ENCODE assay signal across 18 cellular contexts in genomic region chr1:67110352-67110751, GRCh38. TPM values are rescaled to one million over a fixed set of nuclear protein-coding genes. Genes with fewer than 3 reads are reported as not detected.
DNase-seq lines count a peak whose midpoint lies in the region; ATAC-seq and TF ChIP-seq lines count a peak whose summit lies in the region.
"Had no signal": no experiment of that assay in that cellular context is flagged by ENCODE, and none has a peak within 500 bp of the region (broad histone marks: within the 10 kb centered on the region; RNA-seq: fewer than 3 reads in every experiment).

No MANE protein-coding gene starts in this region.

- intact Hi-C loops in psoas muscle (cut with DNase I): no loop called here

- WGBS in psoas muscle, 3 donors: 0 to 1% (median 0%) methylated on average over 2 of the region's 2 CpGs

- H3K27ac ChIP-seq in psoas muscle: no peak overlapping the region
- H3K27ac ChIP-seq: gastroesophageal sphincter, parathyroid adenoma had no signal

- H3K36me3 Mint-ChIP-seq in endothelial cell (ENCODE audit: low read depth, unreplicated experiment): no peaks in the 10 kb centered on the region

- H3K9me3 ChIP-seq in psoas muscle: no peaks in the 10 kb centered on the region

- H3K4me1 ChIP-seq in psoas muscle: no peaks in the 10 kb centered on the region
- H3K4me1 ChIP-seq: gastroesophageal sphincter, parathyroid adenoma had no signal

- peaks cover 0 to 4% (median 0%) of the 10 kb centered on the region in 3 donors for H3K27me3 ChIP-seq in psoas muscle (ENCODE audit: insufficient read depth in 3 of 3, low read length in 2 of 3)
- H3K27me3 ChIP-seq: gastroesophageal sphincter had no signal

- H3K36me3 ChIP-seq in psoas muscle (ENCODE audit: insufficient read depth in 1 of 2, low read depth in 1 of 2): no peaks in the 10 kb centered on the region
- H3K36me3 ChIP-seq: gastroesophageal sphincter had no signal

- no peak overlapping the region for H3K4me3 Mint-ChIP-seq in endothelial cell (ENCODE audit: unreplicated experiment)
- H3K4me3 Mint-ChIP-seq: activated CD4-positive, alpha-beta T cell treated with anti-CD3 and anti-CD28 coated beads, Interleukin-2, amount 10 ng/mL, durations not matched to agents 24 days and 14 days; activated naive CD8-positive, alpha-beta T cell treated with anti-CD3 and anti-CD28 coated beads, Interleukin-2, amount 10 ng/mL, durations not matched to agents 7 days and 5 days; CD8-positive, alpha-beta memory T cell had no signal

- no peak overlapping the region for H3K4me3 ChIP-seq in psoas muscle
- H3K4me3 ChIP-seq: gastroesophageal sphincter had no signal

- no peak overlapping the region for H3K27ac Mint-ChIP-seq in endothelial cell (ENCODE audit: unreplicated experiment)
- H3K27ac Mint-ChIP-seq: activated CD4-positive, alpha-beta T cell treated with anti-CD3 and anti-CD28 coated beads, Interleukin-2, amount 10 ng/mL, durations not matched to agents 24 days and 14 days; activated naive CD8-positive, alpha-beta T cell treated with anti-CD3 and anti-CD28 coated beads, Interleukin-2, amount 10 ng/mL, durations not matched to agents 7 days and 5 days; CD8-positive, alpha-beta memory T cell had no signal

- DNase-seq in germinal center (ENCODE audit: low spot score) (peak; percentile 67), psoas muscle (no peak), midbrain (lab: John Stamatoyannopoulos, UW) (no peak), endothelial cell (ENCODE audit: low spot score) (no peak)
- DNase-seq in activated CD4-positive, alpha-beta T cell treated with anti-CD3 and anti-CD28 coated beads, Interleukin-2, amount 50 U/mL, for 48 hours: no peak
- DNase-seq: activated CD4-positive, alpha-beta T cell treated with anti-CD3 and anti-CD28 coated beads, Interleukin-2, amount 10 ng/mL, durations not matched to agents 24 days and 14 days; activated naive CD8-positive, alpha-beta T cell treated with anti-CD3 and anti-CD28 coated beads, Interleukin-2, amount 10 ng/mL, durations not matched to agents 7 days and 5 days; CD8-positive, alpha-beta memory T cell; HCEC 1CT; SHP77; stimulated activated CD4-positive, alpha-beta T cell treated with anti-CD3 and anti-CD28 coated beads, Interleukin-4, amount 100 ng/mL, for 1 hour had no signal

- ATAC-seq in GM18868 (IDR thresholded peaks at IDR 0.05; ENCODE audit: unreplicated experiment) (peak; percentile 65), HG02610 (IDR thresholded peaks at IDR 0.05; ENCODE audit: unreplicated experiment) (peak; percentile 47), HG03575 (IDR thresholded peaks at IDR 0.05; ENCODE audit: extremely low read depth, insufficient number of reproducible peaks, low FRiP score, unreplicated experiment) (peak; percentile 32), psoas muscle (no peak)
- ATAC-seq: gastroesophageal sphincter had no signal

- H3K4me1 Mint-ChIP-seq in endothelial cell (ENCODE audit: unreplicated experiment): peaks cover 3% of the 10 kb centered on the region
- H3K4me1 Mint-ChIP-seq: activated CD4-positive, alpha-beta T cell treated with anti-CD3 and anti-CD28 coated beads, Interleukin-2, amount 10 ng/mL, durations not matched to agents 24 days and 14 days; CD8-positive, alpha-beta memory T cell had no signal

- H3K9me3 Mint-ChIP-seq in endothelial cell (ENCODE audit: unreplicated experiment): no peaks in the 10 kb centered on the region
- H3K9me3 Mint-ChIP-seq: activated CD4-positive, alpha-beta T cell treated with anti-CD3 and anti-CD28 coated beads, Interleukin-2, amount 10 ng/mL, durations not matched to agents 24 days and 14 days had no signal

- TF ChIP-seq CTCF in psoas muscle (IDR thresholded peaks at IDR 0.05) (no peak), endothelial cell (IDR thresholded peaks at IDR 0.05; ENCODE audit: unreplicated experiment) (no peak)

- H3K27me3 Mint-ChIP-seq in endothelial cell (ENCODE audit: unreplicated experiment): no peaks in the 10 kb centered on the region

RNA-seq across cellular contexts. Expression of gene C1orf141, which starts 24.4 kb away (rescaled TPM):
- not detected for total RNA-seq in psoas muscle
- not detected for polyA plus RNA-seq in psoas muscle
- total RNA-seq in endothelial cell (ENCODE audit: unreplicated experiment): not detected
- total RNA-seq: activated CD4-positive, alpha-beta T cell treated with anti-CD3 and anti-CD28 coated beads, Interleukin-2, amount 10 ng/mL, durations not matched to agents 24 days and 14 days; activated naive CD8-positive, alpha-beta T cell treated with anti-CD3 and anti-CD28 coated beads, Interleukin-2, amount 10 ng/mL, durations not matched to agents 7 days and 5 days; CD8-positive, alpha-beta memory T cell; dermis microvascular lymphatic vessel endothelial cell; gastroesophageal sphincter; liver had no signal
- polyA plus RNA-seq: CD8-positive, alpha-beta memory T cell; liver had no signal

RNA-seq across cellular contexts. Expression of gene IL23R, which starts 55.9 kb away (rescaled TPM):
- total RNA-seq in psoas muscle (not detected), endothelial cell (ENCODE audit: unreplicated experiment) (not detected)
- not detected for polyA plus RNA-seq in psoas muscle
- total RNA-seq: dermis microvascular lymphatic vessel endothelial cell, gastroesophageal sphincter had no signal
- polyA plus RNA-seq: liver had no signal

RNA-seq across cellular contexts. Expression of gene SLC35D1, which starts 56.4 kb away (rescaled TPM):
- total RNA-seq in psoas muscle (1 to 10 TPM; 5.1 to 6.8 (median 6.3) TPM), endothelial cell (ENCODE audit: unreplicated experiment) (4.2 TPM)
- polyA plus RNA-seq in psoas muscle: 1 to 10 TPM; 2.5 to 7.0 (median 3.8) TPM

Comparison
In these comparisons a context has a peak if more than half of its experiments do, and no peak if none do; other contexts are left out.
1. ATAC-seq: peak in GM18868 (single experiment), HG02610 (single experiment) and HG03575 (single experiment); none in psoas muscle (0 of 4).